ENCODE assay signal across 8 cellular contexts in genomic region chr19:4456843-4457653, GRCh38. TPM values are rescaled to one million over a fixed set of nuclear protein-coding genes. Genes with fewer than 3 reads are reported as not detected.
DNase-seq lines count a peak whose midpoint lies in the region; ATAC-seq and TF ChIP-seq lines count a peak whose summit lies in the region.

No MANE protein-coding gene starts in this region.

- peak overlapping the region; percentile 97 for H3K27ac Mint-ChIP-seq in endodermal cell
- peak overlapping the region; percentile 99 for H3K27ac Mint-ChIP-seq in mesothelial cell of epicardium

- peak overlapping the region; percentile 93 for H3K27ac ChIP-seq in endodermal cell (ENCODE audit: low read depth, low read length)
- H3K27ac ChIP-seq in subcutaneous abdominal adipose tissue (ENCODE audit: low read depth, low read length) = peak overlapping the region; percentile 81

- peaks cover 7% of the 10 kb centered on the region for H3K4me1 Mint-ChIP-seq in endodermal cell
- H3K4me1 Mint-ChIP-seq in mesothelial cell of epicardium = peaks cover 25% of the 10 kb centered on the region

- peak overlapping the region; percentile 79 for H3K4me3 Mint-ChIP-seq in endodermal cell
- peak overlapping the region; percentile 88 for H3K4me3 Mint-ChIP-seq in mesothelial cell of epicardium

- 2 to 4% methylated on average over 10 to 28 of the region's 53 CpGs for WGBS in endodermal cell (ENCODE audit: insufficient coverage in 1 of 2, insufficient read length in 1 of 2), 2 experiments

- TF ChIP-seq CTCF in BJ (IDR thresholded peaks at IDR 0.05; ENCODE audit: insufficient read depth, low read depth, low read length) (no peak), endodermal cell (conservative IDR thresholded peaks at IDR 0.05) (no peak), mesothelial cell of epicardium (IDR thresholded peaks at IDR 0.05; ENCODE audit: unreplicated experiment) (no peak)

- no peaks in the 10 kb centered on the region for H3K9me3 ChIP-seq in endodermal cell (ENCODE audit: control insufficient read depth, low read length)
- H3K9me3 ChIP-seq in subcutaneous abdominal adipose tissue (ENCODE audit: control insufficient read depth in 5 of 5, low read length in 5 of 5) = no peaks in the 10 kb centered on the region

- H3K27me3 Mint-ChIP-seq in endodermal cell (ENCODE audit: insufficient read depth) = no peaks in the 10 kb centered on the region
- no peaks in the 10 kb centered on the region for H3K27me3 Mint-ChIP-seq in mesothelial cell of epicardium (ENCODE audit: low read depth)

- H3K4me3 ChIP-seq in BJ (ENCODE audit: low read depth, low read length) (peak overlapping the region; percentile 74), endodermal cell (ENCODE audit: low read length) (peak overlapping the region; percentile 97), subcutaneous abdominal adipose tissue (ENCODE audit: low read depth in 1 of 5, low read length in 5 of 5) (peak overlapping the region; percentile 63 to 80 (median 74))

- H3K9me3 Mint-ChIP-seq in endodermal cell = no peaks in the 10 kb centered on the region
- H3K9me3 Mint-ChIP-seq in mesothelial cell of epicardium = no peaks in the 10 kb centered on the region

- H3K9ac ChIP-seq in endodermal cell (ENCODE audit: extremely low read depth, low read length, poor library complexity, severe bottlenecking) (peak overlapping the region; percentile 89), subcutaneous abdominal adipose tissue (ENCODE audit: low read length in 5 of 5) (peak overlapping the region in 4 of 5 donors; percentile 66 to 79 (median 72))

- H3K27me3 ChIP-seq in BJ (ENCODE audit: control insufficient read depth, insufficient read depth, low read length) (no peaks in the 10 kb centered on the region), endodermal cell (ENCODE audit: control insufficient read depth, insufficient read depth, low read length, poor library complexity, severe bottlenecking) (no peaks in the 10 kb centered on the region), subcutaneous abdominal adipose tissue (ENCODE audit: control insufficient read depth in 5 of 5, insufficient read depth in 4 of 5, low read length in 5 of 5) (no peaks in the 10 kb centered on the region)

- H3K36me3 Mint-ChIP-seq in endodermal cell (ENCODE audit: low read depth) (peaks cover 5% of the 10 kb centered on the region), mesothelial cell of epicardium (no peaks in the 10 kb centered on the region)

- POLR2A ChIA-PET in BJ (lab: Charles Lee) = interaction anchor here (1.4 kb wide), 1 partner anchor 14 kb away, joined by 6 read pairs; no protein-coding TSS in a partner anchor

- no peak for DNase-seq in BJ (ENCODE audit: low read depth)
- peak; percentile 29 for DNase-seq in M059J (ENCODE audit: low read depth)
- DNase-seq in activated CD4-positive, alpha-beta T cell treated with anti-CD3 and anti-CD28 coated beads for 48 hours = peak; percentile 48
- DNase-seq in endodermal cell = peak; percentile 90
- peak; percentile 61 to 75 for DNase-seq in mesothelial cell of epicardium (ENCODE audit: low spot score in 2 of 2, unreplicated experiment in 2 of 2)

- no peaks in the 10 kb centered on the region for H3K4me1 ChIP-seq in endodermal cell (ENCODE audit: control insufficient read depth, insufficient read depth, low read length)
- peaks cover 3 to 36% (median 33%) of the 10 kb centered on the region in 5 donors for H3K4me1 ChIP-seq in subcutaneous abdominal adipose tissue (ENCODE audit: control insufficient read depth in 5 of 5, insufficient read depth in 5 of 5, low read length in 5 of 5)

- ATAC-seq in GM19372 (IDR thresholded peaks at IDR 0.05; ENCODE audit: low read depth, unreplicated experiment) = peak; percentile 13
- no peak for ATAC-seq in GM18873 (IDR thresholded peaks at IDR 0.05; ENCODE audit: low FRiP score, unreplicated experiment)

- H3K36me3 ChIP-seq in BJ (ENCODE audit: control insufficient read depth, insufficient read depth, low read length) (peaks cover 22% of the 10 kb centered on the region), endodermal cell (ENCODE audit: control insufficient read depth, insufficient read depth, low read length) (peaks cover 10% of the 10 kb centered on the region), subcutaneous abdominal adipose tissue (ENCODE audit: control insufficient read depth in 5 of 5, insufficient read depth in 5 of 5, low read length in 5 of 5) (peaks cover 0 to 25% (median 23%) of the 10 kb centered on the region in 5 donors)

- CTCF ChIA-PET in BJ (lab: Yijun Ruan, JAX) = interaction anchor here (0.6 to 1.4 kb wide), 5 partner anchors 16 to 180 kb away, joined by 3 to 4 read pairs (median 3); partner anchors contain the start of genes CHAF1A and SH3GL1

RNA-seq across cellular contexts. Expression of gene UBXN6, which starts 0.5 kb away (rescaled TPM):
- 85.5 and 127 TPM in 2 replicates for polyA plus RNA-seq in BJ (2011; rRNA removed)
- 52.9 and 76.0 TPM in 2 replicates for polyA minus RNA-seq in BJ (2011; rRNA and poly(A)+ RNA removed)
- total RNA-seq in M059J (2014; rRNA removed; shearing (Covaris generic)) = 78.5 and 127 TPM in 2 replicates
- total RNA-seq in endodermal cell (10 to 100 TPM; 31.2 to 36.9 TPM), mesothelial cell of epicardium (67.7 to 71.0 TPM (median 69.9 TPM) in 3 replicates)
- polyA plus RNA-seq in endodermal cell (2013, experiment 1 of 2) = 37.4 TPM
- polyA plus RNA-seq in endodermal cell (2013, experiment 2 of 2) = 37.1 TPM

RNA-seq across cellular contexts. Expression of gene HDGFL2, which starts 15.0 kb away (rescaled TPM):
- 23.8 and 26.0 TPM in 2 replicates for polyA plus RNA-seq in BJ (2011; rRNA removed)
- polyA minus RNA-seq in BJ (2011; rRNA and poly(A)+ RNA removed) = 13.4 and 21.4 TPM in 2 replicates
- 36.1 and 69.3 TPM in 2 replicates for total RNA-seq in M059J (2014; rRNA removed; shearing (Covaris generic))
- total RNA-seq in endodermal cell (100 to 1,000 TPM; 117 TPM), mesothelial cell of epicardium (87.6 to 91.3 TPM (median 88.9 TPM) in 3 replicates)
- polyA plus RNA-seq in endodermal cell (2013, experiment 1 of 2) = 91.6 TPM
- polyA plus RNA-seq in endodermal cell (2013, experiment 2 of 2) = 89.8 TPM

RNA-seq across cellular contexts. Expression of gene CHAF1A, which starts 54.6 kb away (rescaled TPM):
- 6.3 and 11.4 TPM in 2 replicates for polyA plus RNA-seq in BJ (2011; rRNA removed)
- polyA minus RNA-seq in BJ (2011; rRNA and poly(A)+ RNA removed) = 5.9 and 8.5 TPM in 2 replicates
- total RNA-seq in M059J (2014; rRNA removed; shearing (Covaris generic)) = 22.8 and 38.1 TPM in 2 replicates
- 10 to 100 TPM; 70.7 to 76.9 TPM for total RNA-seq in endodermal cell
- 48.1 TPM for polyA plus RNA-seq in endodermal cell (2013, experiment 1 of 2)
- polyA plus RNA-seq in endodermal cell (2013, experiment 2 of 2) = 46.4 TPM
- 30.9 to 35.1 TPM (median 33.1 TPM) in 3 replicates for total RNA-seq in mesothelial cell of epicardium

RNA-seq across cellular contexts. Expression of gene SH3GL1, which starts 56.7 kb away (rescaled TPM):
- 52.2 and 89.4 TPM in 2 replicates for polyA plus RNA-seq in BJ (2011; rRNA removed)
- polyA minus RNA-seq in BJ (2011; rRNA and poly(A)+ RNA removed) = 34.5 and 38.8 TPM in 2 replicates
- 60.5 and 99.7 TPM in 2 replicates for total RNA-seq in M059J (2014; rRNA removed; shearing (Covaris generic))
- total RNA-seq in endodermal cell (10 to 100 TPM; 76.8 to 77.0 TPM), mesothelial cell of epicardium (89.9 to 91.7 TPM (median 90.1 TPM) in 3 replicates)
- polyA plus RNA-seq in endodermal cell (2013, experiment 1 of 2) = 76.9 TPM
- polyA plus RNA-seq in endodermal cell (2013, experiment 2 of 2) = 77.1 TPM
